ENCODE assay signal across 12 cellular contexts in the genomic region with DNA sequence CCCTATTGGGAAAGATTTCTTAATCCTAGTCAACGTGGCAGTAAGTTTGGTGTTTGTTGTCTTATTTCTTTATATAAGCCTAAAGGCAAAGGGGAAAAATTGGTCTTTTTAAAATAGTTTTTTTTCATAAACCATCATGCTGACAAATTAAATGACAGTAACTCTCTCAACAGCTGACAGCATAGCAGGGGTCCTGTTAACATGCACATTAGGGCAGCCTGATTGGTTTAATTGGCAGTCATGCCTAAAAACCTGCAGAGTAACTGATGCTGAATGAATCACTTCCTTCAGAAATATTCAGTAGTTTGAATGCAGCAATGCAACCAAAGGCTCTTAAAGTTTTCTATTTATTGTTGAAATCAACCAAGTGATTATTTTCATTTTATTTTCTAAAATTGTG.
"Had no signal": no experiment of that assay in that cellular context is flagged by ENCODE, and none has a peak within 500 bp of the region (broad histone marks: within the 10 kb centered on the region; RNA-seq: fewer than 3 reads in every experiment).

No MANE protein-coding gene starts in this region.

- H3K4me1 ChIP-seq: breast epithelium, heart right ventricle had no signal

- H3K9me3 ChIP-seq: breast epithelium, heart right ventricle, ovary had no signal

- ATAC-seq: activated CD4-positive, CD25-positive, alpha-beta regulatory T cell treated with anti-CD3 and anti-CD28 coated beads, Interleukin-2, amount 50 U/mL, for 24 hours; heart right ventricle had no signal

- H3K4me3 ChIP-seq: breast epithelium, heart right ventricle, neural progenitor cell, ovary had no signal

- H3K27me3 ChIP-seq: breast epithelium, heart right ventricle, neural progenitor cell, ovary had no signal

- H3K36me3 ChIP-seq: breast epithelium, neural progenitor cell, ovary had no signal

- H3K27ac ChIP-seq: breast epithelium, heart right ventricle, neural progenitor cell, ovary had no signal

- DNase-seq: activated CD4-positive, alpha-beta T cell treated with anti-CD3 and anti-CD28 coated beads, Interleukin-2, amount 50 U/mL, for 4 hours; activated gamma-delta T cell; activated T-cell treated with anti-CD3 and anti-CD28 coated beads, Interleukin-2, amount 50 U/mL, for 24 hours; foreskin melanocyte; heart right ventricle; ovary; stimulated activated CD4-positive, alpha-beta T cell treated with anti-CD3 and anti-CD28 coated beads, Interleukin-2, amount 100 ng/mL, for 48 hours; stimulated activated naive CD4-positive, alpha-beta T cell treated with Interleukin-2 at 50 U/mL for 16 hours; trophoblast cell had no signal
